ENCODE assay signal across 15 cellular contexts in genomic region chr12:66903782-66904396, GRCh38.
A peak's percentile ranks its signal among the peaks of the same experiment; 100 is the strongest.
DNase-seq lines count a peak whose midpoint lies in the region; ATAC-seq and TF ChIP-seq lines count a peak whose summit lies in the region.
"Had no signal": no experiment of that assay in that cellular context is flagged by ENCODE, and none has a peak within 500 bp of the region (broad histone marks: within the 10 kb centered on the region; RNA-seq: fewer than 3 reads in every experiment).

No MANE protein-coding gene starts in this region.

- TF ChIP-seq POLR2A in uterus (IDR thresholded peaks at IDR 0.05), result no peak

- H3K27me3 ChIP-seq in GM06990 (replicated peaks; ENCODE audit: control insufficient read depth, insufficient read depth, low read length) (no peaks in the 10 kb centered on the region), OCI-LY3 (ENCODE audit: low read depth, low read length) (no peaks in the 10 kb centered on the region), foreskin keratinocyte (no peaks in the 10 kb centered on the region), uterus (no peaks in the 10 kb centered on the region)
- H3K27me3 ChIP-seq: testis had no signal

- H2AFZ ChIP-seq in OCI-LY3 (ENCODE audit: low read depth, low read length), result no peak overlapping the region

- no peak overlapping the region for H3K27ac ChIP-seq in OCI-LY3 (ENCODE audit: low read length)
- H3K27ac ChIP-seq in foreskin keratinocyte, result no peak overlapping the region
- H3K27ac ChIP-seq in uterus, result no peak overlapping the region
- H3K27ac ChIP-seq: skin epidermis, testis had no signal

- no peak for ATAC-seq in foreskin keratinocyte

- H3K9ac ChIP-seq in OCI-LY3 (ENCODE audit: low read length), result no peak overlapping the region

- peaks cover 16% of the 10 kb centered on the region for H3K4me1 Mint-ChIP-seq in endothelial cell (ENCODE audit: unreplicated experiment)

- no peaks in the 10 kb centered on the region for H3K9me3 ChIP-seq in OCI-LY3 (ENCODE audit: insufficient read depth, low read length)
- H3K9me3 ChIP-seq in uterus, result no peaks in the 10 kb centered on the region
- H3K9me3 ChIP-seq: testis had no signal

- H3K36me3 ChIP-seq in GM06990 (ENCODE audit: control insufficient read depth, insufficient read depth, low read length) (no peaks in the 10 kb centered on the region), OCI-LY3 (replicated peaks; ENCODE audit: low read depth, low read length) (no peaks in the 10 kb centered on the region), uterus (no peaks in the 10 kb centered on the region)

- no peaks in the 10 kb centered on the region for H3K27me3 Mint-ChIP-seq in endothelial cell (ENCODE audit: unreplicated experiment)

- H4K20me1 ChIP-seq in OCI-LY3 (ENCODE audit: insufficient read depth, low read length), result no peaks in the 10 kb centered on the region

- no peak overlapping the region for H3K4me3 Mint-ChIP-seq in endothelial cell (ENCODE audit: unreplicated experiment)

- no peaks in the 10 kb centered on the region for H3K79me2 ChIP-seq in OCI-LY3 (ENCODE audit: low read length)

- peaks cover 13% of the 10 kb centered on the region for H3K4me1 ChIP-seq in OCI-LY3 (ENCODE audit: low read length)
- H3K4me1 ChIP-seq in foreskin keratinocyte, result peaks cover 5% of the 10 kb centered on the region
- H3K4me1 ChIP-seq in uterus, result no peaks in the 10 kb centered on the region
- H3K4me1 ChIP-seq: testis had no signal

- TF ChIP-seq CTCF in GM06990 (IDR thresholded peaks at IDR 0.05; ENCODE audit: insufficient read depth, low read length, poor library complexity, severe bottlenecking) (peak; percentile 12), OCI-LY3 (IDR thresholded peaks at IDR 0.05; ENCODE audit: low read depth, low read length) (peak; percentile 42), foreskin keratinocyte (conservative IDR thresholded peaks at IDR 0.05) (peak; percentile 58), uterus (IDR thresholded peaks at IDR 0.05) (no peak), endothelial cell (IDR thresholded peaks at IDR 0.05; ENCODE audit: unreplicated experiment) (no peak)

- H3K4me2 ChIP-seq in OCI-LY3 (ENCODE audit: low read length), result no peak overlapping the region

- no peak overlapping the region for H3K27ac Mint-ChIP-seq in endothelial cell (ENCODE audit: unreplicated experiment)

- DNase-seq in DMS 273 (lab: John Stamatoyannopoulos, UW; ENCODE audit: unreplicated experiment) (peak; percentile 2), DMS 273 treated with DMSO at 0.1 percent for 48 hours (lab: John Stamatoyannopoulos, UW) (no peak), GM06990 (ENCODE audit: extremely low read depth, insufficient read length) (no peak), foreskin keratinocyte (no peak), uterus (no peak), anterior cingulate cortex (lab: John Stamatoyannopoulos, UW) (no peak), endothelial cell (ENCODE audit: low spot score) (no peak)
- DNase-seq: 8988T; activated naive CD4-positive, alpha-beta T cell treated with Interleukin-2 at 50 U/mL for 16 hours; central memory CD4-positive, alpha-beta T cell; NCI-H345; SHP77 treated with DMSO at 0.1 percent for 48 hours; testis had no signal

- H3K4me3 ChIP-seq in GM06990 (replicated peaks; ENCODE audit: low read depth, low read length) (no peak overlapping the region), OCI-LY3 (ENCODE audit: low read length) (no peak overlapping the region), uterus (no peak overlapping the region)
- H3K4me3 ChIP-seq: skin epidermis, testis had no signal

- no peaks in the 10 kb centered on the region for H3K36me3 Mint-ChIP-seq in endothelial cell (ENCODE audit: low read depth, unreplicated experiment)

- no peaks in the 10 kb centered on the region for H3K9me3 Mint-ChIP-seq in endothelial cell (ENCODE audit: unreplicated experiment)

- intact Hi-C loops in uterus (cut with DNase I; ENCODE audit: low total_unique reads), result no loop called here

Comparison
In these comparisons a context has a peak if more than half of its experiments do, and no peak if none do; other contexts are left out.
1. CTCF ChIP-seq: peak in GM06990 (single experiment), OCI-LY3 (single experiment) and foreskin keratinocyte (single experiment); none in uterus (0 of 4) and endothelial cell (single experiment).